In genomic region chr10:5645375-5645774, GRCh38 we compare ENCODE assay signal across 1 cellular context.
A peak's percentile ranks its signal among the peaks of the same experiment; 100 is the strongest.
TF ChIP-seq lines count a peak whose summit lies in the region.

No MANE protein-coding gene starts in this region.

TF ChIP-seq in HepG2, 621 proteins besides CTCF, POLR2A, EP300 and RAD21:
- TF ChIP-seq ZNF687 (CRISPR knock-in tag; IDR thresholded peaks at IDR 0.05) = peak; percentile 3; the same call in 1 of the 2 replicates
- peak; percentile 55; the same call in 1 of the 2 replicates for TF ChIP-seq SALL1 (CRISPR knock-in tag; IDR thresholded peaks at IDR 0.05)
- TF ChIP-seq POLR2AphosphoS5 (IDR thresholded peaks at IDR 0.05; ENCODE audit: low read depth, low read length) = no peak
- TF ChIP-seq ZNF891 (CRISPR knock-in tag; IDR thresholded peaks at IDR 0.05) = no peak
